ENCODE assay signal across 16 cellular contexts in the genomic region with DNA sequence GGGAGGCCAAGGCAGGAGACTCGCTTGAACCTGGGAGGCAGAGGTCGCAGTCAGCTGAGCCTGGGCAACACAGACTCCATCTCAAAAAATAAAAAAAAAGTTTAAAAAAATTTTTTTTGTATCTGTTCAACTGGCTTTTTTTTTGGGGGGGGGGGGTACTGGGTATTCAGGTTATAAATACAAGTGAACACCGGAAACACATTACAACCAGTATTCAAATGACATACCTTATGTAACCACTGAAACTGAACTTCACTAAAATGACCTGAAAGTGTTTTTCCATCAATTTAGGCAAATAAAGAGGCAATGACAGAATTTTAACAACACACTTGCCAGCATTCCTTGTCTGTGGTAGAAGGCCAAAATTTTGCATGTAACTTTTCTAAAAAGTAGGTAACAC. TPM values are rescaled to one million over a fixed set of nuclear protein-coding genes. Genes with fewer than 3 reads are reported as not detected.
DNase-seq lines count a peak whose midpoint lies in the region; ATAC-seq and TF ChIP-seq lines count a peak whose summit lies in the region.
"Had no signal": no experiment of that assay in that cellular context is flagged by ENCODE, and none has a peak within 500 bp of the region (broad histone marks: within the 10 kb centered on the region; RNA-seq: fewer than 3 reads in every experiment).

No MANE protein-coding gene starts in this region.

- no peak overlapping the region for H3K14ac ChIP-seq in trophoblast cell (ENCODE audit: low read length)

- H3K36me3 Mint-ChIP-seq in activated T-helper 1 cell treated with anti-CD3 and anti-CD28 coated beads, Interleukin-12 subunit alpha, Interleukin-12 subunit beta, Interleukin-2, Interleukin-4 antibody, amounts not matched to agents 30 ng/mL and 10 ng/mL and 1 ng/mL, durations not matched to agents 14 hours and 24 hours and 36 hours (ENCODE audit: low read depth): peaks cover 1% of the 10 kb centered on the region

- no peak overlapping the region for H3K27ac Mint-ChIP-seq in activated T-helper 1 cell treated with anti-CD3 and anti-CD28 coated beads, Interleukin-12 subunit alpha, Interleukin-12 subunit beta, Interleukin-2, Interleukin-4 antibody, amounts not matched to agents 30 ng/mL and 10 ng/mL and 1 ng/mL, durations not matched to agents 14 hours and 24 hours and 36 hours
- H3K27ac Mint-ChIP-seq: activated naive CD4-positive, alpha-beta T cell treated with anti-CD3 and anti-CD28 coated beads for 36 hours; CD8-positive, alpha-beta T cell had no signal

- intact Hi-C loops in activated T-helper 1 cell treated with anti-CD3 and anti-CD28 coated beads, Interleukin-12 subunit alpha, Interleukin-12 subunit beta, Interleukin-2, Interleukin-4 antibody, amounts not matched to agents 30 ng/mL and 10 ng/mL and 1 ng/mL, durations not matched to agents 14 hours and 24 hours and 36 hours (cut with micrococcal nuclease): no loop called here

- peak overlapping the region; percentile 53 for H3K18ac ChIP-seq in trophoblast cell (ENCODE audit: low read length)

- H3K27me3 ChIP-seq in trophoblast cell (ENCODE audit: insufficient read depth, low read length) (no peaks in the 10 kb centered on the region), upper lobe of left lung (no peaks in the 10 kb centered on the region)
- H3K27me3 ChIP-seq: breast epithelium, testis had no signal

- H4K12ac ChIP-seq in trophoblast cell (ENCODE audit: low read depth, low read length): no peak overlapping the region

- H4K8ac ChIP-seq in trophoblast cell (ENCODE audit: low read depth, low read length): no peak overlapping the region

- no peak overlapping the region for H3K4me3 Mint-ChIP-seq in activated T-helper 1 cell treated with anti-CD3 and anti-CD28 coated beads, Interleukin-12 subunit alpha, Interleukin-12 subunit beta, Interleukin-2, Interleukin-4 antibody, amounts not matched to agents 30 ng/mL and 10 ng/mL and 1 ng/mL, durations not matched to agents 14 hours and 24 hours and 36 hours
- H3K4me3 Mint-ChIP-seq: activated naive CD4-positive, alpha-beta T cell treated with anti-CD3 and anti-CD28 coated beads for 36 hours; CD8-positive, alpha-beta T cell had no signal

- DNase-seq in trophoblast cell: no peak
- DNase-seq in activated T-helper 1 cell treated with anti-CD3 and anti-CD28 coated beads, Interleukin-12 subunit alpha, Interleukin-12 subunit beta, Interleukin-2, Interleukin-4 antibody, amounts not matched to agents 30 ng/mL and 10 ng/mL and 1 ng/mL, durations not matched to agents 14 hours and 24 hours and 36 hours (ENCODE audit: low spot score): no peak
- DNase-seq in upper lobe of left lung: no peak
- DNase-seq in nucleus accumbens (lab: John Stamatoyannopoulos, UW): no peak
- DNase-seq in NCI-H146 (lab: John Stamatoyannopoulos, UW): no peak
- DNase-seq: activated naive CD4-positive, alpha-beta T cell treated with anti-CD3 and anti-CD28 coated beads for 36 hours; CD8-positive, alpha-beta T cell; effector CD8-positive, alpha-beta T cell; mammary epithelial cell; testis had no signal

- no peak overlapping the region for H3K23ac ChIP-seq in trophoblast cell (ENCODE audit: low read length)

- no peak overlapping the region for H3K4me2 ChIP-seq in trophoblast cell (ENCODE audit: low read length)

- H3K36me3 ChIP-seq in trophoblast cell (ENCODE audit: control insufficient read depth in 1 of 2, insufficient read depth in 2 of 2, low read length in 2 of 2) (no peaks in the 10 kb centered on the region), upper lobe of left lung (no peaks in the 10 kb centered on the region)
- H3K36me3 ChIP-seq: breast epithelium had no signal

- no peak overlapping the region for H3K27ac ChIP-seq in trophoblast cell (ENCODE audit: low read depth, low read length)
- no peak overlapping the region for H3K27ac ChIP-seq in upper lobe of left lung
- H3K27ac ChIP-seq: breast epithelium, skin epidermis, testis had no signal

- H4K91ac ChIP-seq in trophoblast cell (ENCODE audit: low read depth, low read length): no peak overlapping the region

- ATAC-seq in GM18867 (IDR thresholded peaks at IDR 0.05; ENCODE audit: unreplicated experiment): peak; percentile 62
- ATAC-seq in GM21723 (IDR thresholded peaks at IDR 0.05; ENCODE audit: unreplicated experiment): peak; percentile 52
- ATAC-seq in HG03521 (IDR thresholded peaks at IDR 0.05; ENCODE audit: unreplicated experiment): peak; percentile 44
- ATAC-seq in upper lobe of left lung (ENCODE audit: low FRiP score in 2 of 2): no peak
- ATAC-seq: CD8-positive, alpha-beta T cell; SK-N-SH treated with all-trans-retinoic acid at 6 μM for 48 hours had no signal

- WGBS in trophoblast cell (ENCODE audit: extremely low coverage, insufficient coverage, insufficient read length): no CpG with 5 or more reads among the region's 3 CpGs
- WGBS in upper lobe of left lung, 2 donors: 85 to 88% methylated on average over 3 of the region's 3 CpGs

- TF ChIP-seq POLR2A in upper lobe of left lung (IDR thresholded peaks at IDR 0.05): no peak

- H3K79me2 ChIP-seq in trophoblast cell (ENCODE audit: control insufficient read depth, insufficient read depth, low read length, poor library complexity): no peaks in the 10 kb centered on the region

- H3K27me3 Mint-ChIP-seq in activated T-helper 1 cell treated with anti-CD3 and anti-CD28 coated beads, Interleukin-12 subunit alpha, Interleukin-12 subunit beta, Interleukin-2, Interleukin-4 antibody, amounts not matched to agents 30 ng/mL and 10 ng/mL and 1 ng/mL, durations not matched to agents 14 hours and 24 hours and 36 hours (ENCODE audit: insufficient read depth): no peaks in the 10 kb centered on the region

- no peaks in the 10 kb centered on the region for H3K9me3 Mint-ChIP-seq in activated T-helper 1 cell treated with anti-CD3 and anti-CD28 coated beads, Interleukin-12 subunit alpha, Interleukin-12 subunit beta, Interleukin-2, Interleukin-4 antibody, amounts not matched to agents 30 ng/mL and 10 ng/mL and 1 ng/mL, durations not matched to agents 14 hours and 24 hours and 36 hours
- H3K9me3 Mint-ChIP-seq: activated naive CD4-positive, alpha-beta T cell treated with anti-CD3 and anti-CD28 coated beads for 36 hours; CD8-positive, alpha-beta T cell had no signal

- H3K4me1 ChIP-seq in trophoblast cell (ENCODE audit: control insufficient read depth in 1 of 2, insufficient read depth in 2 of 2, low read length in 2 of 2): peaks cover 7% of the 10 kb centered on the region in 2 experiments
- no peaks in the 10 kb centered on the region for H3K4me1 ChIP-seq in upper lobe of left lung
- H3K4me1 ChIP-seq: breast epithelium, testis had no signal

- no peak overlapping the region for H2AK5ac ChIP-seq in trophoblast cell (ENCODE audit: low read length)

- H3K4me3 ChIP-seq in trophoblast cell (ENCODE audit: low read depth, low read length) (no peak overlapping the region), upper lobe of left lung (no peak overlapping the region)
- H3K4me3 ChIP-seq: breast epithelium, skin epidermis, testis had no signal

- no peaks in the 10 kb centered on the region for H3K79me1 ChIP-seq in trophoblast cell (ENCODE audit: low read length)

- H2BK5ac ChIP-seq in trophoblast cell (ENCODE audit: low read depth, low read length, poor library complexity): no peak overlapping the region

- no peak for TF ChIP-seq CTCF in upper lobe of left lung (IDR thresholded peaks at IDR 0.05)

- H3K4ac ChIP-seq in trophoblast cell (ENCODE audit: low read depth, low read length): no peak overlapping the region

- H2BK120ac ChIP-seq in trophoblast cell (ENCODE audit: insufficient read depth, low read length, poor library complexity): no peak overlapping the region

- H3K9ac ChIP-seq in trophoblast cell (ENCODE audit: low read length): no peak overlapping the region

- H2AFZ ChIP-seq in trophoblast cell (ENCODE audit: insufficient read depth, low read length, poor library complexity): no peak overlapping the region

- no peak for TF ChIP-seq EP300 in upper lobe of left lung (IDR thresholded peaks at IDR 0.05)

- H3K9me3 ChIP-seq in trophoblast cell (ENCODE audit: insufficient read depth, low read depth, low read length) (no peaks in the 10 kb centered on the region), upper lobe of left lung (no peaks in the 10 kb centered on the region)
- H3K9me3 ChIP-seq: breast epithelium, testis had no signal

- H3K4me1 Mint-ChIP-seq in activated T-helper 1 cell treated with anti-CD3 and anti-CD28 coated beads, Interleukin-12 subunit alpha, Interleukin-12 subunit beta, Interleukin-2, Interleukin-4 antibody, amounts not matched to agents 30 ng/mL and 10 ng/mL and 1 ng/mL, durations not matched to agents 14 hours and 24 hours and 36 hours (ENCODE audit: low read depth): no peaks in the 10 kb centered on the region

- no peak overlapping the region for H2BK12ac ChIP-seq in trophoblast cell (ENCODE audit: low read length)

RNA-seq across cellular contexts. Expression of gene STRBP, which starts 33.5 kb away (rescaled TPM):
- polyA plus RNA-seq in trophoblast cell (2013): 17.7 and 17.9 TPM in 2 replicates
- total RNA-seq in activated T-helper 1 cell treated with anti-CD3 and anti-CD28 coated beads, Interleukin-12 subunit alpha, Interleukin-12 subunit beta, Interleukin-2, Interleukin-4 antibody, amounts not matched to agents 30 ng/mL and 10 ng/mL and 1 ng/mL, durations not matched to agents 14 hours and 24 hours and 36 hours: 22.1 and 24.2 TPM in 2 replicates
- 10 to 100 TPM; 10.2 to 61.8 (median 17.8) TPM for total RNA-seq in upper lobe of left lung

Comparison
In these comparisons a context has a peak if more than half of its experiments do, and no peak if none do; other contexts are left out.
1. ATAC-seq: peak in GM18867 (single experiment), GM21723 (single experiment) and HG03521 (single experiment); none in upper lobe of left lung (0 of 2).